ENCODE assay signal across 30 cellular contexts in the genomic region with DNA sequence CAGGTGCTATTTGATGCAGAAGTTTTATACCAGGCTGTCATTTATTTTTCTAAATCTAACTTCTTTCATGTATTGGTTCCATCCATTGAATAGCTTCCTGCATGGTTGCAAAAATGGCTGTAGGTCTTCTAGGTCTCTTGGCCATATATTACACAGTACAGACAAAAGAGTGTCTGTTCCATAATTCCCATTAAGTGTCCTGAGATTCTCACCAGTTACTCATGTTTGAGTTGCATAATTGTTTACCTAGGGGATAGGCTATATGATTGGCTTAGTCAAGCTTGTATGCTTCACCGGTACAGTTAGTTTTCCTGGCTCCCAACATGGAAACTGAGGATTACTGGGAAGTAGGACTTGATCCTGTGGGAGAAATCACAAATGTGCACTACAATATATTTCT.
"Had no signal": no experiment of that assay in that cellular context is flagged by ENCODE, and none has a peak within 500 bp of the region (broad histone marks: within the 10 kb centered on the region; RNA-seq: fewer than 3 reads in every experiment).

No MANE protein-coding gene starts in this region.

- H3K4me1 ChIP-seq: ascending aorta had no signal

- H3K27me3 ChIP-seq: ascending aorta had no signal

- DNase-seq: activated CD4-positive, alpha-beta memory T cell treated with anti-CD3 and anti-CD28 coated beads, Interleukin-2, amount 10 ng/mL, durations not matched to agents 7 days and 5 days; activated CD4-positive, alpha-beta T cell treated with anti-CD3 and anti-CD28 coated beads for 1 hour; activated CD4-positive, alpha-beta T cell treated with anti-CD3 and anti-CD28 coated beads for 48 hours; activated CD4-positive, CD25-positive, alpha-beta regulatory T cell; activated CD8-positive, alpha-beta memory T cell treated with anti-CD3 and anti-CD28 coated beads for 24 hours; activated CD8-positive, alpha-beta memory T cell treated with anti-CD3 and anti-CD28 coated beads, Interleukin-2, amount 10 ng/mL, durations not matched to agents 7 days and 5 days; activated CD8-positive, alpha-beta memory T cell treated with anti-CD3 and anti-CD28 coated beads, Interleukin-2, amount 50 U/mL, for 48 hours; activated effector memory CD4-positive, alpha-beta T cell treated with anti-CD3 and anti-CD28 coated beads, Interleukin-2, amount 50 U/mL, for 16 hours; activated naive CD4-positive, alpha-beta T cell; activated naive CD4-positive, alpha-beta T cell treated with anti-CD3 and anti-CD28 coated beads, Interleukin-2, amount 50 U/mL, for 16 hours; activated naive CD8-positive, alpha-beta T cell treated with anti-CD3 and anti-CD28 coated beads for 36 hours; activated T-cell treated with anti-CD3 and anti-CD28 coated beads, Interleukin-2, amount 50 U/mL, for 48 hours; amygdala; caudate nucleus; cerebellar nuclear complex; NCI-H1092 treated with DMSO at 0.1 percent for 48 hours; NCI-H1417; NCI-H146; NCI-H187; NCI-H2029 treated with DMSO at 0.1 percent for 48 hours; NCI-H345; NCI-H524 treated with DMSO at 0.1 percent for 48 hours; Right ventricle myocardium superior; T1000; WERI-Rb-1 had no signal

- H3K36me3 Mint-ChIP-seq: activated CD8-positive, alpha-beta memory T cell treated with anti-CD3 and anti-CD28 coated beads, Interleukin-2, amount 10 ng/mL, durations not matched to agents 7 days and 5 days; activated naive CD8-positive, alpha-beta T cell treated with anti-CD3 and anti-CD28 coated beads for 36 hours had no signal

- H3K27ac ChIP-seq: ascending aorta, KMS-11, RWPE1, SK-N-MC, WERI-Rb-1 had no signal

- H3K27me3 Mint-ChIP-seq: activated CD4-positive, alpha-beta memory T cell treated with anti-CD3 and anti-CD28 coated beads, Interleukin-2, amount 10 ng/mL, durations not matched to agents 7 days and 5 days; activated CD8-positive, alpha-beta memory T cell treated with anti-CD3 and anti-CD28 coated beads, Interleukin-2, amount 10 ng/mL, durations not matched to agents 7 days and 5 days; activated naive CD8-positive, alpha-beta T cell treated with anti-CD3 and anti-CD28 coated beads for 36 hours; activated T-helper 17 cell treated with anti-CD3 and anti-CD28 coated beads, Interleukin-2, amount 50 U/mL, for 72 hours had no signal

- H3K36me3 ChIP-seq: ascending aorta, WERI-Rb-1 had no signal

- H3K4me1 Mint-ChIP-seq: activated CD4-positive, alpha-beta memory T cell treated with anti-CD3 and anti-CD28 coated beads, Interleukin-2, amount 10 ng/mL, durations not matched to agents 7 days and 5 days; activated CD8-positive, alpha-beta memory T cell treated with anti-CD3 and anti-CD28 coated beads, Interleukin-2, amount 10 ng/mL, durations not matched to agents 7 days and 5 days; activated naive CD8-positive, alpha-beta T cell treated with anti-CD3 and anti-CD28 coated beads for 36 hours; activated T-helper 17 cell treated with anti-CD3 and anti-CD28 coated beads, Interleukin-2, amount 50 U/mL, for 72 hours had no signal

- H3K4me3 ChIP-seq: ascending aorta, SK-N-MC had no signal

- H3K4me3 Mint-ChIP-seq: activated CD4-positive, alpha-beta memory T cell treated with anti-CD3 and anti-CD28 coated beads, Interleukin-2, amount 10 ng/mL, durations not matched to agents 7 days and 5 days; activated CD8-positive, alpha-beta memory T cell treated with anti-CD3 and anti-CD28 coated beads, Interleukin-2, amount 10 ng/mL, durations not matched to agents 7 days and 5 days; activated naive CD8-positive, alpha-beta T cell treated with anti-CD3 and anti-CD28 coated beads for 36 hours; activated T-helper 17 cell treated with anti-CD3 and anti-CD28 coated beads, Interleukin-2, amount 50 U/mL, for 72 hours had no signal

- ATAC-seq: activated CD8-positive, alpha-beta memory T cell treated with anti-CD3 and anti-CD28 coated beads, Interleukin-2, amount 10 ng/mL, durations not matched to agents 7 days and 5 days; activated T-helper 17 cell treated with anti-CD3 and anti-CD28 coated beads, Interleukin-2, amount 50 U/mL, for 72 hours had no signal

- H3K27ac Mint-ChIP-seq: activated CD4-positive, alpha-beta memory T cell treated with anti-CD3 and anti-CD28 coated beads, Interleukin-2, amount 10 ng/mL, durations not matched to agents 7 days and 5 days; activated CD8-positive, alpha-beta memory T cell treated with anti-CD3 and anti-CD28 coated beads, Interleukin-2, amount 10 ng/mL, durations not matched to agents 7 days and 5 days; activated naive CD8-positive, alpha-beta T cell treated with anti-CD3 and anti-CD28 coated beads for 36 hours; activated T-helper 17 cell treated with anti-CD3 and anti-CD28 coated beads, Interleukin-2, amount 50 U/mL, for 72 hours had no signal
